12 cellular contexts compared by ENCODE assay signal in the genomic region with DNA sequence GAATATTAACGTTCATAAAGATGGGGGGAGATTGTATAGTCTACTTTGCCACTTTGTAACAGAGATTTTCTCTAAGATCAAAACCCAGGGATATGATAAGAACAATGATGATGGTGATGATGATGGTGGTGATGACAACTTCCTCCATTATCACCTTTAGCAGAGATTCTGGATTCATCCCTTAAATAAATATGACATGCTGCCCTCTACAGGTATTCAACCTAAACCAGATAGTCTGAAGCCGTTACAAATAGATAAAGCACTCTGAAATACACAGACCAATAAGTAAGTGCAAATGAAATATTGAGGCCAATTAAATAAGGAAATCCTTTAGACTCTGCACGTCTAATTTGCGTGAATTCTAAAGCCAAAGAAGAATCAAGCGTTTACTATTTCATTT.
DNase-seq lines count a peak whose midpoint lies in the region; ATAC-seq and TF ChIP-seq lines count a peak whose summit lies in the region.
"Had no signal": no experiment of that assay in that cellular context is flagged by ENCODE, and none has a peak within 500 bp of the region (broad histone marks: within the 10 kb centered on the region; RNA-seq: fewer than 3 reads in every experiment).

No MANE protein-coding gene starts in this region.

- H3K27me3 ChIP-seq in OCI-LY3 (ENCODE audit: low read depth, low read length) = peaks cover 10% of the 10 kb centered on the region; the same call in 1 of the 2 replicates
- H3K27me3 ChIP-seq: adrenal gland had no signal

- H3K4me1 ChIP-seq in OCI-LY3 (ENCODE audit: low read length) = no peaks in the 10 kb centered on the region
- H3K4me1 ChIP-seq: adrenal gland had no signal

- ATAC-seq in GM18511 (IDR thresholded peaks at IDR 0.05; ENCODE audit: unreplicated experiment) = no peak
- ATAC-seq in HG02852 (IDR thresholded peaks at IDR 0.05; ENCODE audit: unreplicated experiment) = no peak

- peak; percentile 39 for DNase-seq in GM12865 (ENCODE audit: low read depth)
- DNase-seq in glutamatergic neuron = no peak
- no peak for DNase-seq in activated CD4-positive, alpha-beta T cell treated with anti-CD3 and anti-CD28 coated beads, Interleukin-2, amount 50 U/mL, for 1 hour
- no peak for DNase-seq in activated CD8-positive, alpha-beta memory T cell treated with anti-CD3 and anti-CD28 coated beads, Interleukin-2, amount 50 U/mL, for 4 hours
- DNase-seq: adrenal gland, WERI-Rb-1 had no signal

- H3K4me3 ChIP-seq in GM12865 (ENCODE audit: low read depth, low read length) (no peak overlapping the region), OCI-LY3 (ENCODE audit: low read length) (no peak overlapping the region)
- H3K4me3 ChIP-seq: adrenal gland had no signal

- no peak overlapping the region for H3K27ac ChIP-seq in 22Rv1
- no peak overlapping the region for H3K27ac ChIP-seq in OCI-LY3 (ENCODE audit: low read length)
- H3K27ac ChIP-seq: adrenal gland, neutrophil, WERI-Rb-1 had no signal

- peak; percentile 65 for TF ChIP-seq CTCF in 22Rv1 (IDR thresholded peaks at IDR 0.05)
- TF ChIP-seq CTCF in GM12865 (IDR thresholded peaks at IDR 0.05; ENCODE audit: insufficient read depth, low read depth, low read length, missing control alignments) = peak; percentile 14
- peak; percentile 51 for TF ChIP-seq CTCF in OCI-LY3 (IDR thresholded peaks at IDR 0.05; ENCODE audit: low read depth, low read length)
- TF ChIP-seq CTCF in glutamatergic neuron (IDR thresholded peaks at IDR 0.05; ENCODE audit: partially characterized antibody, unreplicated experiment) = peak; percentile 22

- no peaks in the 10 kb centered on the region for H3K9me3 ChIP-seq in OCI-LY3 (ENCODE audit: insufficient read depth, low read length)
- H3K9me3 ChIP-seq: adrenal gland, neutrophil had no signal

- H3K36me3 Mint-ChIP-seq in glutamatergic neuron (ENCODE audit: unreplicated experiment) = no peaks in the 10 kb centered on the region
- H3K36me3 Mint-ChIP-seq: CD14-positive monocyte had no signal

- no peaks in the 10 kb centered on the region for H3K27me3 Mint-ChIP-seq in glutamatergic neuron (ENCODE audit: unreplicated experiment)

- H3K9ac ChIP-seq in OCI-LY3 (ENCODE audit: low read length) = no peak overlapping the region

- H3K4me3 Mint-ChIP-seq in glutamatergic neuron (ENCODE audit: unreplicated experiment) = no peak overlapping the region

- no peak overlapping the region for H2AFZ ChIP-seq in OCI-LY3 (ENCODE audit: low read depth, low read length)

- no peak overlapping the region for H3K4me2 ChIP-seq in OCI-LY3 (ENCODE audit: low read length)

- H4K20me1 ChIP-seq in OCI-LY3 (ENCODE audit: insufficient read depth, low read length) = no peaks in the 10 kb centered on the region

- no peak overlapping the region for H3K27ac Mint-ChIP-seq in glutamatergic neuron (ENCODE audit: unreplicated experiment)
- H3K27ac Mint-ChIP-seq: CD14-positive monocyte had no signal

- H3K79me2 ChIP-seq in OCI-LY3 (ENCODE audit: low read length) = no peaks in the 10 kb centered on the region

- no peaks in the 10 kb centered on the region for H3K9me3 Mint-ChIP-seq in glutamatergic neuron (ENCODE audit: unreplicated experiment)
- H3K9me3 Mint-ChIP-seq: CD14-positive monocyte had no signal

- H3K4me1 Mint-ChIP-seq in glutamatergic neuron (ENCODE audit: low read depth, unreplicated experiment) = peaks cover 9% of the 10 kb centered on the region

- no peaks in the 10 kb centered on the region for H3K36me3 ChIP-seq in OCI-LY3 (replicated peaks; ENCODE audit: low read depth, low read length)
- H3K36me3 ChIP-seq: adrenal gland, neutrophil, WERI-Rb-1 had no signal

Comparison
In these comparisons a context has a peak if more than half of its experiments do, and no peak if none do; other contexts are left out.
1. CTCF ChIP-seq: peak in every context shown above with its lines; median percentile 65 in 22Rv1; 51 in OCI-LY3; 22 in glutamatergic neuron; 14 in GM12865.